11 cellular contexts compared by ENCODE assay signal in genomic region chr6:36241728-36242127, GRCh38. TPM values are rescaled to one million over a fixed set of nuclear protein-coding genes. Genes with fewer than 3 reads are reported as not detected.
DNase-seq lines count a peak whose midpoint lies in the region; ATAC-seq and TF ChIP-seq lines count a peak whose summit lies in the region.
"Had no signal": no experiment of that assay in that cellular context is flagged by ENCODE, and none has a peak within 500 bp of the region (broad histone marks: within the 10 kb centered on the region; RNA-seq: fewer than 3 reads in every experiment).

No MANE protein-coding gene starts in this region.

- ATAC-seq in HG03108 (IDR thresholded peaks at IDR 0.05; ENCODE audit: unreplicated experiment) (peak; percentile 61), SK-N-SH treated with all-trans-retinoic acid at 6 μM for 48 hours (no peak)
- ATAC-seq: A549 had no signal

- no peaks in the 10 kb centered on the region for H4K20me1 ChIP-seq in mammary epithelial cell (ENCODE audit: insufficient read depth, low read length)

- CTCF ChIA-PET in mammary epithelial cell (lab: Charles Lee; ENCODE audit: low non-redundant PET) = no interaction called here

- no peaks in the 10 kb centered on the region for H3K27me3 ChIP-seq in mammary epithelial cell (ENCODE audit: insufficient read depth, low read length)

- H3K27me3 Mint-ChIP-seq in activated CD4-positive, alpha-beta T cell treated with anti-CD3 and anti-CD28 coated beads, Interleukin-2, amount 10 ng/mL, durations not matched to agents 24 days and 14 days = peaks cover 34% of the 10 kb centered on the region
- H3K27me3 Mint-ChIP-seq: brain had no signal

- DNase-seq in activated CD4-positive, alpha-beta T cell treated with anti-CD3 and anti-CD28 coated beads, Interleukin-2, amount 10 ng/mL, durations not matched to agents 24 days and 14 days = no peak
- DNase-seq in activated CD4-positive, alpha-beta T cell treated with anti-CD3 and anti-CD28 coated beads for 4 hours = no peak
- DNase-seq in UCSD-AML1 (lab: John Stamatoyannopoulos, UW; ENCODE audit: unreplicated experiment) (peak; percentile 62), non-pigmented ciliary epithelial cell (ENCODE audit: low read depth) (peak; percentile 36), mammary epithelial cell (no peak), T-helper 1 cell (no peak)
- DNase-seq: activated CD4-positive, alpha-beta T cell treated with anti-CD3 and anti-CD28 coated beads, Interleukin-2, amount 50 U/mL, for 1 hour had no signal

- H3K27ac Mint-ChIP-seq in activated CD4-positive, alpha-beta T cell treated with anti-CD3 and anti-CD28 coated beads, Interleukin-2, amount 10 ng/mL, durations not matched to agents 24 days and 14 days = no peak overlapping the region
- H3K27ac Mint-ChIP-seq: brain had no signal

- no TSS peak for BruUV-seq in mammary epithelial cell (replicated peaks; lab: Mats Ljungman, UMichigan)

- no peaks in the 10 kb centered on the region for H3K9me3 Mint-ChIP-seq in activated CD4-positive, alpha-beta T cell treated with anti-CD3 and anti-CD28 coated beads, Interleukin-2, amount 10 ng/mL, durations not matched to agents 24 days and 14 days
- H3K9me3 Mint-ChIP-seq: brain had no signal

- no peaks in the 10 kb centered on the region for H3K36me3 ChIP-seq in mammary epithelial cell (ENCODE audit: insufficient read depth, low read length)

- peak overlapping the region; percentile 36 for H3K4me3 Mint-ChIP-seq in activated CD4-positive, alpha-beta T cell treated with anti-CD3 and anti-CD28 coated beads, Interleukin-2, amount 10 ng/mL, durations not matched to agents 24 days and 14 days
- H3K4me3 Mint-ChIP-seq: brain had no signal

- no peak for TF ChIP-seq CTCF in mammary epithelial cell (conservative IDR thresholded peaks at IDR 0.05 in 1 of 2, IDR thresholded peaks at IDR 0.05 in 1 of 2; ENCODE audit: extremely low read depth in 1 of 2, insufficient read depth in 1 of 2, low read depth in 1 of 2, low read length in 2 of 2)

- H3K4me3 ChIP-seq in mammary epithelial cell (replicated peaks in 1 of 3; ENCODE audit: insufficient read depth in 1 of 3, low read depth in 2 of 3, low read length in 3 of 3) = no peak overlapping the region
- H3K4me3 ChIP-seq: A549 had no signal

- H3K9me3 ChIP-seq in mammary epithelial cell (replicated peaks; ENCODE audit: insufficient read depth, low read length) = no peaks in the 10 kb centered on the region
- H3K9me3 ChIP-seq: A549 had no signal

- H3K36me3 Mint-ChIP-seq in activated CD4-positive, alpha-beta T cell treated with anti-CD3 and anti-CD28 coated beads, Interleukin-2, amount 10 ng/mL, durations not matched to agents 24 days and 14 days (ENCODE audit: low read depth) = no peaks in the 10 kb centered on the region

- H2AFZ ChIP-seq in mammary epithelial cell (ENCODE audit: low read depth, low read length) = no peak overlapping the region

- in situ Hi-C loops in mammary epithelial cell (cut with MboI; ENCODE audit: low sequenced_read_pairs in 2 of 2) = no loop called here

- dilution Hi-C loops in mammary epithelial cell (cut with HindIII; ENCODE audit: low sequenced_read_pairs) = no loop called here

- 68% methylated on average over 10 of the region's 10 CpGs for WGBS in mammary epithelial cell (ENCODE audit: low coverage, missing lambda C conversion rate)

- peaks cover 4% of the 10 kb centered on the region for H3K4me1 ChIP-seq in mammary epithelial cell (ENCODE audit: insufficient read depth, low read length)
- H3K4me1 ChIP-seq: A549 had no signal

- H3K4me2 ChIP-seq in mammary epithelial cell (ENCODE audit: insufficient read depth, low read depth, low read length) = no peak overlapping the region
- H3K4me2 ChIP-seq: A549 had no signal

- intact Hi-C loops in activated CD4-positive, alpha-beta T cell treated with anti-CD3 and anti-CD28 coated beads, Interleukin-2, amount 10 ng/mL, durations not matched to agents 24 days and 14 days (cut with micrococcal nuclease) = loop anchor here (1.0 kb wide), 1 partner anchor 119 kb away; no protein-coding TSS in a partner anchor
- intact Hi-C loops in mammary epithelial cell (cut with micrococcal nuclease) = no loop called here

- H3K79me2 ChIP-seq in mammary epithelial cell (ENCODE audit: insufficient read depth, low read length) = no peaks in the 10 kb centered on the region

- no peak overlapping the region for H3K9ac ChIP-seq in mammary epithelial cell (ENCODE audit: insufficient read depth, low read length)

- H3K4me1 Mint-ChIP-seq in activated CD4-positive, alpha-beta T cell treated with anti-CD3 and anti-CD28 coated beads, Interleukin-2, amount 10 ng/mL, durations not matched to agents 24 days and 14 days = peaks cover 12% of the 10 kb centered on the region

- no peak overlapping the region for H3K27ac ChIP-seq in mammary epithelial cell (ENCODE audit: insufficient read depth, low read depth, low read length)
- H3K27ac ChIP-seq: A549 had no signal

TF ChIP-seq in SK-N-SH treated with all-trans-retinoic acid at 6 μM for 48 hours, 23 proteins besides CTCF, POLR2A, EP300 and RAD21:
- TF ChIP-seq ARNTL (CRISPR knock-in tag; IDR thresholded peaks at IDR 0.05; ENCODE audit: borderline replicate concordance, low read depth) (no peak), TCF4 (CRISPR knock-in tag; IDR thresholded peaks at IDR 0.05; ENCODE audit: borderline replicate concordance) (no peak), ZFP3 (CRISPR knock-in tag; IDR thresholded peaks at IDR 0.05) (no peak), ZNF70 (CRISPR knock-in tag; IDR thresholded peaks at IDR 0.05) (no peak), PPARA (CRISPR knock-in tag; IDR thresholded peaks at IDR 0.05; ENCODE audit: borderline replicate concordance) (no peak), GLIS3 (CRISPR knock-in tag; IDR thresholded peaks at IDR 0.05) (no peak), ZC3H10 (CRISPR knock-in tag; IDR thresholded peaks at IDR 0.05) (no peak), POU6F1 (CRISPR knock-in tag; IDR thresholded peaks at IDR 0.05; ENCODE audit: borderline replicate concordance, low read depth) (no peak), PATZ1 (CRISPR knock-in tag; IDR thresholded peaks at IDR 0.05; ENCODE audit: borderline replicate concordance) (no peak), BACH2 (CRISPR knock-in tag; IDR thresholded peaks at IDR 0.05; ENCODE audit: borderline replicate concordance) (no peak), ESRRG (CRISPR knock-in tag; IDR thresholded peaks at IDR 0.05) (no peak), RARB (CRISPR knock-in tag; IDR thresholded peaks at IDR 0.05) (no peak), ZNF8 (CRISPR knock-in tag; IDR thresholded peaks at IDR 0.05) (no peak), CREB5 (CRISPR knock-in tag; IDR thresholded peaks at IDR 0.05; ENCODE audit: low read depth) (no peak), TOX (CRISPR knock-in tag; IDR thresholded peaks at IDR 0.05; ENCODE audit: borderline replicate concordance) (no peak), ISL1 (CRISPR knock-in tag; IDR thresholded peaks at IDR 0.05) (no peak), ZFP30 (CRISPR knock-in tag; IDR thresholded peaks at IDR 0.05) (no peak)

RNA-seq across cellular contexts. Expression of gene PNPLA1, which starts 28.1 kb away (rescaled TPM):
- total RNA-seq in activated CD4-positive, alpha-beta T cell treated with anti-CD3 and anti-CD28 coated beads, Interleukin-2, amount 10 ng/mL, durations not matched to agents 24 days and 14 days = not detected in 2 replicates
- not detected for total RNA-seq in mammary epithelial cell
- polyA plus RNA-seq in mammary epithelial cell = not detected
- 1.8 TPM for polyA minus RNA-seq in mammary epithelial cell

RNA-seq across cellular contexts. Expression of gene BRPF3, which starts 45.2 kb away (rescaled TPM):
- 20.7 and 24.5 TPM in 2 replicates for total RNA-seq in activated CD4-positive, alpha-beta T cell treated with anti-CD3 and anti-CD28 coated beads, Interleukin-2, amount 10 ng/mL, durations not matched to agents 24 days and 14 days
- total RNA-seq in mammary epithelial cell = 10 to 100 TPM; 10.8 to 16.2 TPM
- polyA plus RNA-seq in mammary epithelial cell = 6.2 TPM
- polyA minus RNA-seq in mammary epithelial cell = 17.8 TPM

Comparison
In these comparisons a context has a peak if more than half of its experiments do, and no peak if none do; other contexts are left out.
1. DNase-seq: peak in UCSD-AML1 (single experiment) and non-pigmented ciliary epithelial cell (single experiment); none in activated CD4-positive, alpha-beta T cell treated with anti-CD3 and anti-CD28 coated beads, Interleukin-2, amount 10 ng/mL, durations not matched to agents 24 days and 14 days (single experiment), activated CD4-positive, alpha-beta T cell treated with anti-CD3 and anti-CD28 coated beads for 4 hours (0 of 2), mammary epithelial cell (single experiment) and T-helper 1 cell (0 of 5).